16 cellular contexts compared by ENCODE assay signal in genomic region chr3:179234244-179234643, GRCh38.
"Had no signal": no experiment of that assay in that cellular context is flagged by ENCODE, and none has a peak within 500 bp of the region (broad histone marks: within the 10 kb centered on the region; RNA-seq: fewer than 3 reads in every experiment).

No MANE protein-coding gene starts in this region.

- H3K9me3 ChIP-seq: ascending aorta, heart left ventricle, mucosa of descending colon, neutrophil, tibial nerve had no signal

- H3K4me3 ChIP-seq: ascending aorta, cardiac muscle cell, coronary artery, heart left ventricle, mucosa of descending colon, skin epidermis, tibial nerve had no signal

- ATAC-seq: activated T-cell treated with anti-CD3 and anti-CD28 coated beads, Interleukin-2, amount 50 U/mL, for 72 hours; foreskin keratinocyte; heart left ventricle; mucosa of descending colon; naive thymus-derived CD8-positive, alpha-beta T cell; stimulated activated effector memory CD8-positive, alpha-beta T cell treated with anti-CD3 and anti-CD28 coated beads, Interleukin-12 subunit alpha, Interleukin-12 subunit beta, amount 100 ng/mL, for 72 hours had no signal

- H3K27me3 ChIP-seq: ascending aorta, cardiac muscle cell, foreskin keratinocyte, heart left ventricle, neutrophil, tibial nerve had no signal

- H3K27ac ChIP-seq: ascending aorta, cardiac muscle cell, coronary artery, foreskin keratinocyte, heart left ventricle, neutrophil, skin epidermis, tibial nerve had no signal

- DNase-seq: activated CD4-positive, alpha-beta T cell treated with anti-CD3 and anti-CD28 coated beads, Interleukin-2, amount 50 U/mL, for 48 hours; activated gamma-delta T cell treated with Interleukin-2 at 50 U/mL for 16 hours; activated naive CD8-positive, alpha-beta T cell treated with anti-CD3 and anti-CD28 coated beads for 36 hours; activated T-cell treated with anti-CD3 and anti-CD28 coated beads, Interleukin-2, amount 50 U/mL, for 72 hours; effector CD8-positive, alpha-beta T cell; foreskin keratinocyte; heart left ventricle; mucosa of descending colon; naive thymus-derived CD8-positive, alpha-beta T cell had no signal

- H3K4me1 ChIP-seq: ascending aorta, foreskin keratinocyte, tibial nerve had no signal
